ENCODE assay signal across 1 cellular context in genomic region chr15:66503041-66503648, GRCh38.
TF ChIP-seq lines count a peak whose summit lies in the region.
"Not testable (repeated sequence)": the region's sequence is repeated elsewhere in the genome, so short reads cannot be mapped to it uniquely, and the experiment has no call there.

No MANE protein-coding gene starts in this region.

TF ChIP-seq in HepG2, 621 proteins besides CTCF, POLR2A, EP300 and RAD21:
- TF ChIP-seq ARID3A (IDR thresholded peaks at IDR 0.05; ENCODE audit: low read depth, low read length) (0 out of 2 replicates have a peak, but pooled peaks have one; percentile 15), MED1 (CRISPR knock-in tag; IDR thresholded peaks at IDR 0.05) (peak; percentile 19; the same call in 1 of the 2 replicates), PPARG (CRISPR knock-in tag; conservative IDR thresholded peaks at IDR 0.05) (0 out of 2 replicates have a peak, but pooled peaks have one; percentile 35), CEBPG (CRISPR knock-in tag; IDR thresholded peaks at IDR 0.05) (peak; percentile 71), POLR2AphosphoS5 (IDR thresholded peaks at IDR 0.05; ENCODE audit: low read depth, low read length) (peak; percentile 26; the same call in 1 of the 2 replicates), FOSL2 (CRISPR knock-in tag; IDR thresholded peaks at IDR 0.05) (peak; percentile 27; the same call in 1 of the 2 replicates), GATAD2A (CRISPR knock-in tag; IDR thresholded peaks at IDR 0.05) (0 out of 2 replicates have a peak, but pooled peaks have one; percentile 20), GATAD1 (CRISPR knock-in tag; IDR thresholded peaks at IDR 0.05) (0 out of 2 replicates have a peak, but pooled peaks have one; percentile 28), SAP130 (CRISPR knock-in tag; IDR thresholded peaks at IDR 0.05; ENCODE audit: low read depth) (peak; percentile 69), GABPA (CRISPR knock-in tag; IDR thresholded peaks at IDR 0.05; ENCODE audit: low read depth) (0 out of 2 replicates have a peak, but pooled peaks have one; percentile 22), RBFOX2 (IDR thresholded peaks at IDR 0.05; ENCODE audit: low read depth, low read length) (peak; percentile 51; the same call in 1 of the 2 replicates), HNF4A (CRISPR knock-in tag; IDR thresholded peaks at IDR 0.05) (peak; percentile 59), HOXA5 (CRISPR knock-in tag; IDR thresholded peaks at IDR 0.05) (0 out of 2 replicates have a peak, but pooled peaks have one; percentile 21)
- TF ChIP-seq GABPA (IDR thresholded peaks at IDR 0.05; ENCODE audit: low read depth, low read length), result not testable (repeated sequence)
